ENCODE assay signal across 8 cellular contexts in the genomic region with DNA sequence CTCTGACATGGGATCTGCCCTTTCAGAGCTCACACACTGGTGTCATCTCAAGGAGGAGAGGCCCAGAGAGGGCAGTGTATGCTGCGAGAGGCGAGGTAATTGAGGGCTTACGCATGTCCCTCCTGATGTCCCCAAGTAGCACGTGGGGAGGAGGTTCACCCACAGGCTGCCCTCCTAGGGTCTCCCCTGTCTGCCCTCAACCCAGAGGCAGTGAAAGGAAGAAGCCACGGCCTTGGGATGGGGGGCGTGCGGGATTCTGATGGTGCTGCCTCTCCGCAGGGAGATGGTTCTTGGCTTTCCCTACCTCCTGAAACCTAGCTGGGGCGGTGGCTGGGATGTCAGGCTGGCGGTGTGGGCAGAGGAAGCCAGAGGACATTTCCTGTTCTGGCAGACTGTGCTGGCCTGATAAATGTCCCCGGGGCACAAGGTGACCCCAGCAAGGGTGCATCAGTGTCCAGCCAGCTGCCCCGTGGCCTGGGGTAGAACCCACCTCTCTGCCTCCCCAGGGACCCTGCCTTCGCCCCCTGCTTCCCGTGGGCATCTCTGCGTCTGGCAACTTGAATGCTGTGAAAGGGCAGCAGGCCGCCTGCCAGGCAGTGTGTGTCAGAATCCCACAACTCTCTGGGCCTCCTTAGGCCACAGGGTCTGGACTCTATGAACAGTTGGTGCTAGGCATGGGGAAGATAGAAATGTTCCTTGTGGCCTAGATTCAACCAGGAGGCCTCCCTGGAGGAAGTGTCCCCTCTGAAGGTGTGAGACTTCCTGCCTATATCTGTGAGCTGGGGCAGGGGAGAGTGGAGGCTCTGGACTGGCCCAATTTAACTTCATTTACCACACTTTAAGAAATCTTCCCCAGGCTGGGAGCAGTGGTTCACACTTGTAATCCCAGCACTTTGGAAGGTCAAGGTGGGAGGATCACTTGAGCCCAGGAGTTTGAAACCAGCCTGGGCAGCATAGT. TPM values are rescaled to one million over a fixed set of nuclear protein-coding genes. Genes with fewer than 3 reads are reported as not detected.
DNase-seq lines count a peak whose midpoint lies in the region; ATAC-seq and TF ChIP-seq lines count a peak whose summit lies in the region.

No MANE protein-coding gene starts in this region.

- peak overlapping the region; percentile 76 for H3K4me3 Mint-ChIP-seq in central memory CD8-positive, alpha-beta T cell
- H3K4me3 Mint-ChIP-seq in natural killer cell: peak overlapping the region; percentile 95

- intact Hi-C loops in natural killer cell (cut with micrococcal nuclease): no loop called here

- H3K36me3 ChIP-seq in BE2C (no peaks in the 10 kb centered on the region; the same call in 1 of the 2 replicates), KOPT-K1 (ENCODE audit: insufficient read depth, low read length) (0 out of 2 replicates have a peak, but pooled peaks cover 6% of the 10 kb centered on the region)

- no peaks in the 10 kb centered on the region for H3K9me3 Mint-ChIP-seq in central memory CD8-positive, alpha-beta T cell
- no peaks in the 10 kb centered on the region for H3K9me3 Mint-ChIP-seq in natural killer cell

- H3K27ac ChIP-seq in KOPT-K1 (ENCODE audit: low read depth, low read length, poor library complexity, severe bottlenecking) (peak overlapping the region; percentile 28), foreskin keratinocyte (no peak overlapping the region)

- H3K9me3 ChIP-seq in BE2C (no peaks in the 10 kb centered on the region), KOPT-K1 (ENCODE audit: insufficient read depth, low read length, poor library complexity, severe bottlenecking) (no peaks in the 10 kb centered on the region)

- no peak for TF ChIP-seq CTCF in BE2C (IDR thresholded peaks at IDR 0.05; ENCODE audit: low read depth, low read length)
- TF ChIP-seq CTCF in natural killer cell (IDR thresholded peaks at IDR 0.05): no peak
- no peak for TF ChIP-seq CTCF in foreskin keratinocyte (conservative IDR thresholded peaks at IDR 0.05)

- peak overlapping the region; percentile 89 for H3K27ac Mint-ChIP-seq in central memory CD8-positive, alpha-beta T cell (ENCODE audit: low read depth)
- H3K27ac Mint-ChIP-seq in natural killer cell: peak overlapping the region; percentile 91 to 96

- peak overlapping the region; percentile 38; the same call in 1 of the 2 replicates for H3K4me3 ChIP-seq in BE2C (ENCODE audit: low read depth, low read length)

- no peaks in the 10 kb centered on the region for H3K27me3 Mint-ChIP-seq in central memory CD8-positive, alpha-beta T cell
- H3K27me3 Mint-ChIP-seq in natural killer cell (ENCODE audit: low read depth in 2 of 2): no peaks in the 10 kb centered on the region

- H3K36me3 Mint-ChIP-seq in central memory CD8-positive, alpha-beta T cell (ENCODE audit: insufficient read depth): peaks cover 19% of the 10 kb centered on the region
- H3K36me3 Mint-ChIP-seq in natural killer cell: no peaks in the 10 kb centered on the region

- H3K4me1 Mint-ChIP-seq in central memory CD8-positive, alpha-beta T cell: peaks cover 82% of the 10 kb centered on the region
- peaks cover 67 to 86% of the 10 kb centered on the region in 2 donors for H3K4me1 Mint-ChIP-seq in natural killer cell

- ATAC-seq in central memory CD8-positive, alpha-beta T cell (replicated peaks; ENCODE audit: extremely low read depth, poor library complexity, severe bottlenecking): no peak
- ATAC-seq in natural killer cell (no peak), foreskin keratinocyte (no peak)

- DNase-seq in BE2C (no peak), natural killer cell (peak; percentile 20), iPS-NIHi7 (ENCODE audit: extremely low spot score) (no peak), foreskin keratinocyte (no peak), GM19238 (ENCODE audit: insufficient read length, low spot score) (no peak)
- DNase-seq in central memory CD8-positive, alpha-beta T cell (ENCODE audit: low spot score in 2 of 2): no peak
- no peak for DNase-seq in activated effector memory CD4-positive, alpha-beta T cell treated with Interleukin-2 at 50 U/mL for 16 hours

- H3K27me3 ChIP-seq in BE2C (no peaks in the 10 kb centered on the region), foreskin keratinocyte (no peaks in the 10 kb centered on the region)

- H3K4me1 ChIP-seq in BE2C (peaks cover 29% of the 10 kb centered on the region), foreskin keratinocyte (peaks cover 7% of the 10 kb centered on the region)

RNA-seq across cellular contexts. Expression of gene SH2B3, which starts 4.8 kb away (rescaled TPM):
- 42.9 TPM for polyA plus RNA-seq in BE2C (2012; ENCODE audit: insufficient read depth, insufficient read length, low read depth)
- total RNA-seq in natural killer cell (10 to 100 TPM; 68.1 to 81.3 (median 68.4) TPM), foreskin keratinocyte (12.2 and 15.1 TPM in 2 replicates)
- 5.9 and 7.7 TPM in 2 replicates for polyA plus RNA-seq in foreskin keratinocyte

RNA-seq across cellular contexts. Expression of gene PHETA1, which starts 41.6 kb away (rescaled TPM):
- 22.6 TPM for polyA plus RNA-seq in BE2C (2012; ENCODE audit: insufficient read depth, insufficient read length, low read depth)
- total RNA-seq in natural killer cell: 1 to 10 TPM; 3.4 to 3.8 (median 3.5) TPM
- total RNA-seq in foreskin keratinocyte: 5.1 and 5.4 TPM in 2 replicates
- polyA plus RNA-seq in foreskin keratinocyte: 5.5 and 6.1 TPM in 2 replicates
